9 cellular contexts compared by ENCODE assay signal in the genomic region with DNA sequence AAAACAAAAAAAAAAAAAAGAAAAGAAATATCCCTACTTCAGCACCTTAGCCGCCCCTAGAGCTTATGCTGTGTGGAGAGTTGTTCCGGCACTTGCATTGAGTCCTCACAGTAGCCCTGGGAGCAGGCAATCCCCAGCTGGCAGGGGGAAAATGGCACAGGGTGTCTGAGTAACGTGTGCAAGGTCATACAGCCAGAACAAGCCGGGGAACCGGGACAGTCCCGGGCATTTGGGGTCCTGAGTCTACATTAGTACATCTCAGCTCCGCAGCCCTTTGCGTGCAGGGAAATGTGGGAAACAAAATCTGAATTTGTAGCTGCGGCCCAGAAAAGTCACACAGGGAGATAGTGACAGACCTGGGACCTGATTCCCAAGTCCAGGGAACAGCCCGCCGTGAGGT. TPM values are rescaled to one million over a fixed set of nuclear protein-coding genes. Genes with fewer than 3 reads are reported as not detected.
DNase-seq lines count a peak whose midpoint lies in the region; ATAC-seq and TF ChIP-seq lines count a peak whose summit lies in the region.
"Had no signal": no experiment of that assay in that cellular context is flagged by ENCODE, and none has a peak within 500 bp of the region (broad histone marks: within the 10 kb centered on the region; RNA-seq: fewer than 3 reads in every experiment).

No MANE protein-coding gene starts in this region.

- peaks cover 53% of the 10 kb centered on the region for H3K36me3 Mint-ChIP-seq in activated CD4-positive, alpha-beta T cell treated with anti-CD3 and anti-CD28 coated beads for 36 hours (ENCODE audit: low read depth)
- H3K36me3 Mint-ChIP-seq in T-helper 17 cell (ENCODE audit: low read depth), result no peaks in the 10 kb centered on the region

- TF ChIP-seq CTCF in foreskin keratinocyte (conservative IDR thresholded peaks at IDR 0.05), result no peak
- no peak for TF ChIP-seq CTCF in stomach (IDR thresholded peaks at IDR 0.05)

- no peak for ATAC-seq in activated CD4-positive, alpha-beta T cell treated with anti-CD3 and anti-CD28 coated beads for 36 hours
- ATAC-seq in T-helper 17 cell, result no peak
- no peak for ATAC-seq in foreskin keratinocyte
- no peak for ATAC-seq in left lobe of liver

- H3K9me3 Mint-ChIP-seq in activated CD4-positive, alpha-beta T cell treated with anti-CD3 and anti-CD28 coated beads for 36 hours (ENCODE audit: low read depth), result no peaks in the 10 kb centered on the region

- H3K27me3 ChIP-seq in foreskin keratinocyte, result no peaks in the 10 kb centered on the region
- no peaks in the 10 kb centered on the region for H3K27me3 ChIP-seq in stomach

- peak overlapping the region; percentile 95 for H3K4me3 Mint-ChIP-seq in activated CD4-positive, alpha-beta T cell treated with anti-CD3 and anti-CD28 coated beads for 36 hours
- peak overlapping the region; percentile 99 for H3K4me3 Mint-ChIP-seq in T-helper 17 cell

- H3K4me1 ChIP-seq in foreskin keratinocyte (peaks cover 5% of the 10 kb centered on the region), stomach (peaks cover 29 to 47% (median 44%) of the 10 kb centered on the region in 4 donors)

- H3K27me3 Mint-ChIP-seq in activated CD4-positive, alpha-beta T cell treated with anti-CD3 and anti-CD28 coated beads for 36 hours, result no peaks in the 10 kb centered on the region
- H3K27me3 Mint-ChIP-seq in T-helper 17 cell, result no peaks in the 10 kb centered on the region

- H3K4me1 Mint-ChIP-seq in activated CD4-positive, alpha-beta T cell treated with anti-CD3 and anti-CD28 coated beads for 36 hours, result peaks cover 35% of the 10 kb centered on the region
- H3K4me1 Mint-ChIP-seq in T-helper 17 cell, result peaks cover 22% of the 10 kb centered on the region

- H3K27ac ChIP-seq in foreskin keratinocyte (peak overlapping the region; percentile 55), stomach (peak overlapping the region; percentile 78 to 96 (median 91))

- no peaks in the 10 kb centered on the region for H3K9me3 ChIP-seq in T-helper 17 cell (ENCODE audit: control insufficient read depth, low read length, poor library complexity, severe bottlenecking)
- H3K9me3 ChIP-seq in stomach, result no peaks in the 10 kb centered on the region

- intact Hi-C loops in activated CD4-positive, alpha-beta T cell treated with anti-CD3 and anti-CD28 coated beads for 36 hours (cut with DNase I, micrococcal nuclease), result loop anchor here (10.0 kb wide), 2 partner anchors 262 to 1118 kb away; a partner anchor contains a TSS
- intact Hi-C loops in stomach (cut with DNase I; ENCODE audit: low total_unique reads), result no loop called here

- TF ChIP-seq POLR2A in stomach (IDR thresholded peaks at IDR 0.05), result no peak

- TF ChIP-seq EP300 in stomach (IDR thresholded peaks at IDR 0.05), result no peak

- peak overlapping the region in 1 of 4 donors; percentile 91 for H3K4me3 ChIP-seq in stomach

- CTCF ChIA-PET in activated CD4-positive, alpha-beta T cell treated with anti-CD3 and anti-CD28 coated beads for 36 hours (lab: Charles Lee), result interaction anchor here (1.0 to 1.1 kb wide), 3 partner anchors 8 to 137 kb away, joined by 3 read pairs; no protein-coding TSS in a partner anchor

- POLR2A ChIA-PET in activated CD4-positive, alpha-beta T cell treated with anti-CD3 and anti-CD28 coated beads for 36 hours (lab: Charles Lee), result no interaction called here

- H3K27ac Mint-ChIP-seq in activated CD4-positive, alpha-beta T cell treated with anti-CD3 and anti-CD28 coated beads for 36 hours, result peak overlapping the region; percentile 69
- H3K27ac Mint-ChIP-seq in T-helper 17 cell, result peak overlapping the region; percentile 98

- H3K36me3 ChIP-seq in stomach, result peaks cover 29 to 57% (median 55%) of the 10 kb centered on the region in 4 donors

- WGBS in stomach, 5 donors, result 82 to 96% (median 84%) methylated on average over 5 to 11 of the region's 11 CpGs

- no peak for DNase-seq in activated CD4-positive, alpha-beta T cell treated with anti-CD3 and anti-CD28 coated beads for 36 hours
- no peak for DNase-seq in activated CD4-positive, alpha-beta T cell treated with anti-CD3 and anti-CD28 coated beads for 4 hours
- DNase-seq in T-helper 17 cell (no peak), foreskin keratinocyte (no peak), stomach (no peak), GOT3 (lab: John Stamatoyannopoulos, UW) (no peak), left lobe of liver (ENCODE audit: low spot score) (no peak), LoVo (ENCODE audit: low spot score) (no peak)
- DNase-seq: NCI-H748 treated with DMSO at 0.1 percent for 48 hours had no signal

RNA-seq across cellular contexts. Expression of a gene that starts 3.4 kb away (rescaled TPM):
- 10 to 100 TPM; 37.0 to 43.3 TPM for total RNA-seq in activated CD4-positive, alpha-beta T cell treated with anti-CD3 and anti-CD28 coated beads for 36 hours
- total RNA-seq in T-helper 17 cell (10 to 100 TPM; 27.7 to 34.6 TPM), foreskin keratinocyte (77.0 and 82.9 TPM in 2 replicates), stomach (10 to 100 TPM in 3 of 5 donors, 1 to 10 TPM in 2; 2.9 to 97.0 (median 22.3) TPM), left lobe of liver (4.8 TPM)
- polyA plus RNA-seq in foreskin keratinocyte (92.0 and 93.8 TPM in 2 replicates), stomach (10 to 100 TPM; 14.6 to 31.5 (median 24.6) TPM)

RNA-seq across cellular contexts. Expression of a gene that starts 44.5 kb away (rescaled TPM):
- total RNA-seq in activated CD4-positive, alpha-beta T cell treated with anti-CD3 and anti-CD28 coated beads for 36 hours, result 10 to 100 TPM; 42.6 to 42.9 TPM
- 10 to 100 TPM; 48.1 to 48.3 TPM for total RNA-seq in T-helper 17 cell
- total RNA-seq in foreskin keratinocyte, result 76.5 and 82.0 TPM in 2 replicates
- polyA plus RNA-seq in foreskin keratinocyte, result 23.4 and 26.1 TPM in 2 replicates
- total RNA-seq in stomach, result 100 to 1,000 TPM in 3 of 5 donors, 10 to 100 TPM in 2; 46.3 to 149 (median 105) TPM
- polyA plus RNA-seq in stomach, result 10 to 100 TPM; 14.1 to 17.1 (median 14.3) TPM
- 1.3 TPM for total RNA-seq in left lobe of liver

Comparison
In these comparisons a context has a peak if more than half of its experiments do, and no peak if none do; other contexts are left out.
1. RNA of a gene that starts 44.5 kb away (total RNA-seq): 46.3 to 149 TPM in stomach, 76.5 to 82.0 TPM in foreskin keratinocyte, 48.1 to 48.3 TPM in T-helper 17 cell and 42.6 to 42.9 TPM in activated CD4-positive, alpha-beta T cell treated with anti-CD3 and anti-CD28 coated beads for 36 hours; 1.3 TPM in left lobe of liver (single experiment); every median in the first group is over 10 times any median in the second.